ENCODE assay signal across 1 cellular context in genomic region chr19:48954595-48955307, GRCh38.
TF ChIP-seq lines count a peak whose summit lies in the region.

Gene BAX, plus strand, starts transcription at chr19:48954875. Its CDS starts 54 bp downstream, at chr19:48954929.

TF ChIP-seq in A549, 52 proteins besides CTCF, POLR2A, EP300 and RAD21 (continued from another document):
- TF ChIP-seq REST (IDR thresholded peaks at IDR 0.05) (peak; percentile 47; the same call in 1 of the 2 replicates), ATOH8 (CRISPR knock-in tag; IDR thresholded peaks at IDR 0.05; ENCODE audit: low read depth) (peak; percentile 32; the same call in 1 of the 2 replicates), PBX3 (IDR thresholded peaks at IDR 0.05) (no peak), HOXB5 (CRISPR knock-in tag; IDR thresholded peaks at IDR 0.05) (peak; percentile 95), MAX (IDR thresholded peaks at IDR 0.05) (peak; percentile 91), ZSCAN20 (CRISPR knock-in tag; IDR thresholded peaks at IDR 0.05) (peak; percentile 81; the same call in 1 of the 2 replicates), HOXA7 (CRISPR knock-in tag; IDR thresholded peaks at IDR 0.05) (no peak), MAZ (IDR thresholded peaks at IDR 0.05; ENCODE audit: borderline replicate concordance, low read depth, low read length) (0 out of 2 replicates have a peak, but pooled peaks have one; percentile 60), GATA3 (IDR thresholded peaks at IDR 0.05; ENCODE audit: borderline replicate concordance) (peak; percentile 33; the same call in 1 of the 2 replicates), FOSL2 (IDR thresholded peaks at IDR 0.05) (no peak), FOSL2 (CRISPR knock-in tag; IDR thresholded peaks at IDR 0.05) (peak; percentile 81), TP53 (CRISPR knock-in tag; IDR thresholded peaks at IDR 0.05) (peak; percentile 75; the same call in 1 of the 2 replicates), RNF2 (IDR thresholded peaks at IDR 0.05; ENCODE audit: borderline replicate concordance, low read depth) (no peak), FOXS1 (CRISPR knock-in tag; IDR thresholded peaks at IDR 0.05) (peak; percentile 95), BCL3 (IDR thresholded peaks at IDR 0.05) (no peak; the same call in 2 of the 3 replicates), TFCP2L1 (CRISPR knock-in tag; IDR thresholded peaks at IDR 0.05) (0 out of 2 replicates have a peak, but pooled peaks have one; percentile 33), EHF (CRISPR knock-in tag; IDR thresholded peaks at IDR 0.05) (peak; percentile 81; the same call in 1 of the 2 replicates)
